8 cellular contexts compared by ENCODE assay signal in the genomic region with DNA sequence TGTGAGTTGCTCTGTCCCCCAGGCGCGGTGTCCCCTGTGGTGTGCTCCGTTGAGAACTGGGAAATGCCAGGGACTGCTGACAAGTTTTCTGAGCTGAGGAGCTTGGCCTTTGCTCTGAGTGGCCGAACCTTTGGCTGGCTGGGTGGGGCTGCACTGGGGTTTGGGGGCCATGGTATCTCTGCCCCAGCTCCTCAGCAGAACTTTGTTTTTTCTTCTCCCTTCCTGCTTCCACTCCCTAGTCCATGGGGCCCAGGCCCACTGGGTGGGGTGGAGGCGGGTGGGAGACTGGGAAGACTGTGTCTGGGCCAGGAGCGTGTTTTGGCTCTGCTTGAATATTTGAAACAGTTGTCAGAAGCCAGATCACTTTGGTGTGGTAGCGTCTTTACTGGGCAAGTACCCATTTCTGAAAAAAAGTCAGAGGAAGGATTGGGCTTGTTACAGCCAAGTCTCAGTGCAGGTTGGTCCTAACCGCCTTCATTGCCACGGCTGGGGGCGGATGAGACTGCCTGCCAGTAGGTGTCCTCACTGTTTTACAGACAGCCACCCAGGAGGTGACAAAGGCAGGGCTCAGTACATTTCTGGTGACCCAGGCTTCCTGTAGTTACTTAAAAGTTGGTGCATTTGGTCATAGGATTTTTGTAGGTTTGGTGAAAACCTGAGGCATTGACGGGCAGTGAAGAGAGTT.
A peak's percentile ranks its signal among the peaks of the same experiment; 100 is the strongest.
DNase-seq lines count a peak whose midpoint lies in the region; ATAC-seq, FAIRE-seq and TF ChIP-seq lines count a peak whose summit lies in the region.

No MANE protein-coding gene starts in this region.

- H3K4me1 ChIP-seq in OCI-LY3 (ENCODE audit: low read length): peaks cover 13% of the 10 kb centered on the region
- peaks cover 50 to 81% of the 10 kb centered on the region in 2 donors for H3K4me1 ChIP-seq in kidney (ENCODE audit: control insufficient read depth in 1 of 2, insufficient read depth in 1 of 2, low read depth in 1 of 2, low read length in 2 of 2)

- H2AFZ ChIP-seq in OCI-LY3 (ENCODE audit: low read depth, low read length): no peak overlapping the region

- no peak overlapping the region for H3K4me2 ChIP-seq in OCI-LY3 (ENCODE audit: low read length)

- in situ Hi-C loops in T47D (cut with HindIII; ENCODE audit: low pct_unique_long_range_greater_than_20kb, low sequenced_read_pairs): no loop called here

- H3K79me2 ChIP-seq in OCI-LY3 (ENCODE audit: low read length): no peaks in the 10 kb centered on the region

- peak; percentile 46 for TF ChIP-seq CTCF in AG04449 (IDR thresholded peaks at IDR 0.05; ENCODE audit: insufficient read depth, low read length, missing control alignments)
- peak; percentile 87 for TF ChIP-seq CTCF in OCI-LY3 (IDR thresholded peaks at IDR 0.05; ENCODE audit: low read depth, low read length)
- peak; percentile 68 for TF ChIP-seq CTCF in kidney (IDR thresholded peaks at IDR 0.05; ENCODE audit: borderline replicate concordance, extremely low read depth, insufficient read depth)

- POLR2A ChIA-PET in AG04449 (lab: Yijun Ruan, JAX): no interaction called here

- no peak overlapping the region for H3K27ac ChIP-seq in OCI-LY3 (ENCODE audit: low read length)
- peak overlapping the region; percentile 93 to 96 for H3K27ac ChIP-seq in kidney (ENCODE audit: low read depth in 2 of 2, low read length in 2 of 2)

- no peak for FAIRE-seq in kidney (lab: Jason Lieb, UNC)

- no peaks in the 10 kb centered on the region for H4K20me1 ChIP-seq in OCI-LY3 (ENCODE audit: insufficient read depth, low read length)

- CTCF ChIA-PET in AG04449 (lab: Yijun Ruan, JAX): interaction anchor here (0.6 to 2.6 kb wide), 12 partner anchors 9 to 262 kb away, joined by 3 to 14 read pairs (median 6); no protein-coding TSS in a partner anchor

- H3K27me3 ChIP-seq in OCI-LY3 (ENCODE audit: low read depth, low read length): no peaks in the 10 kb centered on the region

- H3K36me3 ChIP-seq in OCI-LY3 (replicated peaks; ENCODE audit: low read depth, low read length) (no peaks in the 10 kb centered on the region), kidney (ENCODE audit: control insufficient read depth in 1 of 2, insufficient read depth in 2 of 2, low read length in 2 of 2) (no peaks in the 10 kb centered on the region)

- DNase-seq in AG04449 (ENCODE audit: low read depth, low spot score): no peak
- peak; percentile 73 for DNase-seq in GM03348 (ENCODE audit: low spot score)
- DNase-seq in T47D (ENCODE audit: low read depth in 1 of 2, low spot score in 1 of 2): peak; percentile 86 to 90
- DNase-seq in kidney: no peak
- peak; percentile 56 for DNase-seq in stimulated activated CD8-positive, alpha-beta memory T cell treated with anti-CD3 and anti-CD28 coated beads, Interleukin-4, amount 100 ng/mL, for 48 hours
- DNase-seq in posterior vena cava (ENCODE audit: low spot score): no peak

- intact Hi-C loops in kidney (cut with DNase I): no loop called here
- intact Hi-C loops in posterior vena cava (cut with DNase I): no loop called here

- peak overlapping the region; percentile 42 for H3K4me3 ChIP-seq in AG04449 (ENCODE audit: low read depth, low read length)
- H3K4me3 ChIP-seq in OCI-LY3 (ENCODE audit: low read length): no peak overlapping the region
- H3K4me3 ChIP-seq in kidney (ENCODE audit: low read length in 2 of 2): peak overlapping the region; percentile 71 to 75

- H3K9me3 ChIP-seq in OCI-LY3 (ENCODE audit: insufficient read depth, low read length) (no peaks in the 10 kb centered on the region), kidney (ENCODE audit: control insufficient read depth in 1 of 2, low read length in 2 of 2) (no peaks in the 10 kb centered on the region)

- ATAC-seq in HG03442 (IDR thresholded peaks at IDR 0.05; ENCODE audit: unreplicated experiment): no peak

- H3K9ac ChIP-seq in OCI-LY3 (ENCODE audit: low read length): no peak overlapping the region
- peak overlapping the region; percentile 68 to 89 for H3K9ac ChIP-seq in kidney (ENCODE audit: low read length in 2 of 2)

Comparison
In these comparisons a context has a peak if more than half of its experiments do, and no peak if none do; other contexts are left out.
1. DNase-seq: peak in GM03348 (single experiment), T47D (2 of 2) and stimulated activated CD8-positive, alpha-beta memory T cell treated with anti-CD3 and anti-CD28 coated beads, Interleukin-4, amount 100 ng/mL, for 48 hours (single experiment); none in AG04449 (single experiment), kidney (single experiment) and posterior vena cava (single experiment).
2. Peak in every context shown above with its lines, with median percentiles within 50 percentile points of each other: CTCF ChIP-seq.